11 cellular contexts compared by ENCODE assay signal in genomic region chr10:86367339-86367951, GRCh38. TPM values are rescaled to one million over a fixed set of nuclear protein-coding genes. Genes with fewer than 3 reads are reported as not detected.
DNase-seq lines count a peak whose midpoint lies in the region; ATAC-seq and TF ChIP-seq lines count a peak whose summit lies in the region.
"Had no signal": no experiment of that assay in that cellular context is flagged by ENCODE, and none has a peak within 500 bp of the region (broad histone marks: within the 10 kb centered on the region; RNA-seq: fewer than 3 reads in every experiment).

No MANE protein-coding gene starts in this region.

- no peak overlapping the region for H3K9ac ChIP-seq in colonic mucosa (ENCODE audit: low read depth in 2 of 2, low read length in 2 of 2)

- H3K36me3 ChIP-seq in colonic mucosa: no peaks in the 10 kb centered on the region

- no peak overlapping the region for H3K27ac ChIP-seq in colonic mucosa

- H3K27me3 ChIP-seq in colonic mucosa: peaks cover 54% of the 10 kb centered on the region

- no peaks in the 10 kb centered on the region for H3K4me1 ChIP-seq in colonic mucosa

- no peak for TF ChIP-seq CTCF in colonic mucosa (IDR thresholded peaks at IDR 0.05)

- DNase-seq in Right ventricle myocardium superior (peak; percentile 50), Right ventricle myocardium inferior (ENCODE audit: missing footprints) (no peak), colonic mucosa (no peak), mesenteric fat pad (ENCODE audit: low spot score) (peak; percentile 89), NCI-H510A treated with DMSO at 0.1 percent for 48 hours (lab: John Stamatoyannopoulos, UW) (no peak), SHP77 (lab: John Stamatoyannopoulos, UW) (no peak), GM19240 (ENCODE audit: insufficient read length, low spot score) (no peak), OCI-M2 (lab: John Stamatoyannopoulos, UW; ENCODE audit: unreplicated experiment) (no peak)
- DNase-seq: DMS79; effector CD4-positive, alpha-beta T cell had no signal

- intact Hi-C loops in Right ventricle myocardium superior (cut with DNase I) (no loop called here), Right ventricle myocardium inferior (cut with DNase I) (loop anchor here (10.0 kb wide), 2 partner anchors 263 to 343 kb away; no protein-coding TSS in a partner anchor), colonic mucosa (cut with DNase I) (no loop called here)

- H3K9me3 ChIP-seq in colonic mucosa: no peaks in the 10 kb centered on the region

- H3K4me3 ChIP-seq in colonic mucosa: peak overlapping the region; percentile 29

- ATAC-seq in Right ventricle myocardium superior (ENCODE audit: poor library complexity) (no peak), Right ventricle myocardium inferior (no peak)

RNA-seq across cellular contexts. Expression of gene GRID1, which starts 0.8 kb away (rescaled TPM):
- 1.1 TPM for total RNA-seq in Right ventricle myocardium superior
- total RNA-seq in Right ventricle myocardium inferior: 1.3 TPM
- under 1 TPM; 0.30 to 0.37 TPM for total RNA-seq in colonic mucosa
- 2.1 TPM for total RNA-seq in mesenteric fat pad
- total RNA-seq: T-helper 1 cell treated with Interleukin-12 subunit alpha and Interleukin-12 subunit beta and Interleukin-4 antibody, amounts not matched to agents 30 ng/mL and 1 ng/mL, for 36 hours had no signal

Comparison
In these comparisons a context has a peak if more than half of its experiments do, and no peak if none do; other contexts are left out.
1. DNase-seq: peak in Right ventricle myocardium superior (single experiment) and mesenteric fat pad (single experiment); none in Right ventricle myocardium inferior (single experiment), colonic mucosa (single experiment), NCI-H510A treated with DMSO at 0.1 percent for 48 hours (single experiment), SHP77 (0 of 2), GM19240 (single experiment) and OCI-M2 (single experiment).